In genomic region chr6:165668951-165669350, GRCh38 we compare ENCODE assay signal across 19 cellular contexts. TPM values are rescaled to one million over a fixed set of nuclear protein-coding genes. Genes with fewer than 3 reads are reported as not detected.
DNase-seq lines count a peak whose midpoint lies in the region; ATAC-seq lines count a peak whose summit lies in the region.
"Had no signal": no experiment of that assay in that cellular context is flagged by ENCODE, and none has a peak within 500 bp of the region (broad histone marks: within the 10 kb centered on the region; RNA-seq: fewer than 3 reads in every experiment).

No MANE protein-coding gene starts in this region.

- peak; percentile 19 for DNase-seq in NCI-H748 (lab: John Stamatoyannopoulos, UW; ENCODE audit: unreplicated experiment)
- no peak for DNase-seq in NCI-H748 treated with DMSO at 0.1 percent for 48 hours (lab: John Stamatoyannopoulos, UW)
- peak; percentile 81 for DNase-seq in SHP77 (lab: John Stamatoyannopoulos, UW)
- DNase-seq in dermis blood vessel endothelial cell: peak; percentile 16
- DNase-seq in activated effector memory CD4-positive, alpha-beta T cell treated with Interleukin-2 at 50 U/mL for 16 hours: no peak
- DNase-seq: ACHN, DMS79, GM23248, NCI-H1105 treated with DMSO at 0.1 percent for 48 hours, NCI-H2029 treated with DMSO at 0.1 percent for 48 hours, NCI-H226, NCI-H510A treated with DMSO at 0.1 percent for 48 hours, Right ventricle myocardium superior, SK-N-SH had no signal

- ATAC-seq in HG03457 (IDR thresholded peaks at IDR 0.05; ENCODE audit: unreplicated experiment) (no peak), GM18909 (IDR thresholded peaks at IDR 0.05; ENCODE audit: poor library complexity, unreplicated experiment) (no peak), GM21619 (IDR thresholded peaks at IDR 0.05; ENCODE audit: unreplicated experiment) (no peak)
- ATAC-seq: HepG2, K562 had no signal

RNA-seq across cellular contexts. Expression of gene PDE10A, which starts 5.9 kb away (rescaled TPM):
- total RNA-seq in dermis blood vessel endothelial cell: 9.7 and 12.2 TPM in 2 replicates
- total RNA-seq: HepG2 had no signal

Comparison
In these comparisons a context has a peak if more than half of its experiments do, and no peak if none do; other contexts are left out.
1. DNase-seq: peak in NCI-H748 (single experiment), SHP77 (2 of 2) and dermis blood vessel endothelial cell (single experiment); none in NCI-H748 treated with DMSO at 0.1 percent for 48 hours (single experiment) and activated effector memory CD4-positive, alpha-beta T cell treated with Interleukin-2 at 50 U/mL for 16 hours (single experiment).